In the genomic region with DNA sequence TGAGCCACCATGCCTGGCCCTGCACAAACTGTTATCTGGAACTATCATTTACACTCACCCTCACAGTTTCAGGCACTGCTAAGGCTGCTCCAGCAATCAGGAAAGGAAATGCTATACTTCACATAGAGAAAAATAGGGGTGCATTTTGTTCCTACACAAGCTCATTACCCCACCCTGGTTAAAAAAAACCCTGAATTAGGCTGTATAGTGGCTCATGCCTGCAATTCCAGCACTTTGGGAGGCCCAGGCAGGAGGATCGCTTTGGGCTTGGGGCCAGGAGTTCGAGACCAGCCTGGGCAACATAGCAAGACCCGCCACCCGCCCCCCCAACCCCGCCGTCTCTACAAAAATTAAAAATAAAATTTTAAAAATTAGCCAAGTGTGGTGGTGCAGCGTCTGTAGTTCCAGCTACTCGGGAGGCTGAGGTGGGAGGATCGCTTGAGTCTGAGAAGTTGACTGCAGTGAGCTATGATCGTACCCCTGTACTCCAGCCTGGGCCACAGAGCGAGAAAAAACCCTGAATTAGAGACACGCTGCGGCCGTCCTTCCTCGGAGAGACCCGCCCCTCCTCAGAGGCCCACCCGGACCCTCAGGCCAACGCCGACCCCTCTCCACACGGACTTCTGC, we compare ENCODE assay signal across 8 cellular contexts.
DNase-seq lines count a peak whose midpoint lies in the region; ATAC-seq and TF ChIP-seq lines count a peak whose summit lies in the region.

No MANE protein-coding gene starts in this region.

- H3K36me3 ChIP-seq in NT2/D1 (ENCODE audit: insufficient read depth, insufficient read length, low read length) (peaks cover 48% of the 10 kb centered on the region), endocrine pancreas (ENCODE audit: control insufficient read depth, insufficient read depth, low read length) (no peaks in the 10 kb centered on the region)

- TF ChIP-seq CTCF in nephron progenitor cell (IDR thresholded peaks at IDR 0.05) (no peak), GM10248 (IDR thresholded peaks at IDR 0.05; ENCODE audit: control extremely low read depth, extremely low read depth, low read depth, missing control alignments) (no peak)

- peak overlapping the region; percentile 100 for H3K4me3 Mint-ChIP-seq in nephron progenitor cell

- no peaks in the 10 kb centered on the region for H3K27me3 ChIP-seq in NT2/D1 (ENCODE audit: insufficient read depth, insufficient read length)
- H3K27me3 ChIP-seq in endocrine pancreas (ENCODE audit: control insufficient read depth, insufficient read depth, low read length), result no peaks in the 10 kb centered on the region

- H3K4me3 ChIP-seq in NT2/D1 (ENCODE audit: insufficient read length, low read depth), result peak overlapping the region; percentile 86
- peak overlapping the region; percentile 28 for H3K4me3 ChIP-seq in endocrine pancreas (ENCODE audit: control insufficient read depth, insufficient read depth, low read length)

- peak; percentile 2 for ATAC-seq in GM21576 (IDR thresholded peaks at IDR 0.05; ENCODE audit: unreplicated experiment)

- peaks cover 32% of the 10 kb centered on the region for H3K4me1 Mint-ChIP-seq in nephron progenitor cell

- no peaks in the 10 kb centered on the region for H3K9me3 Mint-ChIP-seq in nephron progenitor cell

- H3K9ac ChIP-seq in NT2/D1 (ENCODE audit: insufficient read length, low read depth) (peak overlapping the region; percentile 90), endocrine pancreas (ENCODE audit: control insufficient read depth, insufficient read depth, low read length) (peak overlapping the region; percentile 73)

- H3K4me1 ChIP-seq in NT2/D1 (ENCODE audit: insufficient read depth, insufficient read length), result peaks cover 5% of the 10 kb centered on the region
- no peaks in the 10 kb centered on the region for H3K4me1 ChIP-seq in endocrine pancreas (ENCODE audit: control insufficient read depth, insufficient read depth, low read length)

- POLR2A ChIA-PET in GM10248 (lab: Yijun Ruan, JAX), result interaction anchor here (0.6 to 1.0 kb wide), 5 partner anchors 16 to 67 kb away, joined by 3 read pairs; no protein-coding TSS in a partner anchor

- no peaks in the 10 kb centered on the region for H3K27me3 Mint-ChIP-seq in nephron progenitor cell (ENCODE audit: low read depth, poor library complexity)

- peak overlapping the region; percentile 98 for H3K27ac Mint-ChIP-seq in nephron progenitor cell

- DNase-seq in NT2/D1 (ENCODE audit: low read depth, low spot score) (no peak), nephron progenitor cell (no peak), iPS-NIHi7 (ENCODE audit: extremely low spot score) (no peak), NCI-H774 (lab: John Stamatoyannopoulos, UW) (no peak), GM10248 (ENCODE audit: extremely low spot score) (no peak)
- DNase-seq in stimulated activated CD4-positive, alpha-beta T cell treated with anti-CD3 and anti-CD28 coated beads, Interleukin-4, amount 100 ng/mL, for 1 hour, result no peak

- CTCF ChIA-PET in GM10248 (lab: Yijun Ruan, JAX), result interaction anchor here (0.6 kb wide), 1 partner anchor 21 kb away, joined by 3 read pairs; no protein-coding TSS in a partner anchor

- H3K36me3 Mint-ChIP-seq in nephron progenitor cell (ENCODE audit: low read depth), result peaks cover 31% of the 10 kb centered on the region

- H3K9me3 ChIP-seq in NT2/D1 (ENCODE audit: insufficient read depth, low read length) (no peaks in the 10 kb centered on the region), endocrine pancreas (ENCODE audit: control insufficient read depth, low read length) (no peaks in the 10 kb centered on the region)
